ENCODE assay signal across 1 cellular context in the genomic region with DNA sequence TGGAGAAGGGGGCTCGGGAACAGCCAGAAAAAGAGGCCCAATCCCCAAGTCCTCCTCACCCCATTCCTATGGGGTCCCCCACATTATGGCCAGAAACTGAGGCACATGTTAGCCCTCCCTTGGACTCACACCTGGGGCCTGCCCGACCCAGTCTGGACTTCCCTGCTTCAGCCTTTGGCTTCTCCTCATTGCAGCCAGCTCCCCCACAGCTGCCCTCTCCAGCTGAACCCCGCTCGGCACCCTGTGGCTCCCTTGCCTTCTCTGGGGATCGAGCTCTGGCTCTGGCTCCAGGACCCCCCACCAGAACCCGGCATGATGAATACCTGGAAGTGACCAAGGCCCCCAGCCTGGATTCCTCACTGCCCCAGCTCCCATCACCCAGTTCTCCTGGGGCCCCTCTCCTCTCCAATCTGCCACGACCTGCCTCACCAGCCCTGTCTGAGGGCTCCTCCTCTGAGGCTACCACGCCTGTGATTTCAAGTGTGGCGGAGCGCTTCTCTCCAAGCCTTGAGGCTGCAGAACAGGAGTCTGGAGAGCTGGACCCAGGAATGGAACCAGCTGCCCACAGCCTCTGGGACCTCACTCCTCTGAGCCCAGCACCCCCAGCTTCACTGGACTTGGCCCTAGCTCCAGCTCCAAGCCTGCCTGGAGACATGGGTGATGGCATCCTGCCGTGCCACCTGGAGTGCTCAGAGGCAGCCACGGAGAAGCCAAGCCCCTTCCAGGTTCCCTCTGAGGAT.
TF ChIP-seq lines count a peak whose summit lies in the region.

No MANE protein-coding gene starts in this region.

TF ChIP-seq in K562, 482 proteins besides CTCF, POLR2A, EP300 and RAD21 (continued from another document):
- TF ChIP-seq, protein P1, sequence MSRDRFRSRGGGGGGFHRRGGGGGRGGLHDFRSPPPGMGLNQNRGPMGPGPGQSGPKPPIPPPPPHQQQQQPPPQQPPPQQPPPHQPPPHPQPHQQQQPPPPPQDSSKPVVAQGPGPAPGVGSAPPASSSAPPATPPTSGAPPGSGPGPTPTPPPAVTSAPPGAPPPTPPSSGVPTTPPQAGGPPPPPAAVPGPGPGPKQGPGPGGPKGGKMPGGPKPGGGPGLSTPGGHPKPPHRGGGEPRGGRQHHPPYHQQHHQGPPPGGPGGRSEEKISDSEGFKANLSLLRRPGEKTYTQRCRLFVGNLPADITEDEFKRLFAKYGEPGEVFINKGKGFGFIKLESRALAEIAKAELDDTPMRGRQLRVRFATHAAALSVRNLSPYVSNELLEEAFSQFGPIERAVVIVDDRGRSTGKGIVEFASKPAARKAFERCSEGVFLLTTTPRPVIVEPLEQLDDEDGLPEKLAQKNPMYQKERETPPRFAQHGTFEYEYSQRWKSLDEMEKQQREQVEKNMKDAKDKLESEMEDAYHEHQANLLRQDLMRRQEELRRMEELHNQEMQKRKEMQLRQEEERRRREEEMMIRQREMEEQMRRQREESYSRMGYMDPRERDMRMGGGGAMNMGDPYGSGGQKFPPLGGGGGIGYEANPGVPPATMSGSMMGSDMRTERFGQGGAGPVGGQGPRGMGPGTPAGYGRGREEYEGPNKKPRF (IDR thresholded peaks at IDR 0.05; ENCODE audit: low read depth, low read length) = no peak
- TF ChIP-seq POLR2AphosphoS2 (IDR thresholded peaks at IDR 0.05; ENCODE audit: low read length) (no peak), MYBL2 (IDR thresholded peaks at IDR 0.05; ENCODE audit: low read depth) (no peak), MYBL2 (CRISPR knock-in tag; IDR thresholded peaks at IDR 0.05; ENCODE audit: borderline replicate concordance) (no peak)
- TF ChIP-seq, protein P2, sequence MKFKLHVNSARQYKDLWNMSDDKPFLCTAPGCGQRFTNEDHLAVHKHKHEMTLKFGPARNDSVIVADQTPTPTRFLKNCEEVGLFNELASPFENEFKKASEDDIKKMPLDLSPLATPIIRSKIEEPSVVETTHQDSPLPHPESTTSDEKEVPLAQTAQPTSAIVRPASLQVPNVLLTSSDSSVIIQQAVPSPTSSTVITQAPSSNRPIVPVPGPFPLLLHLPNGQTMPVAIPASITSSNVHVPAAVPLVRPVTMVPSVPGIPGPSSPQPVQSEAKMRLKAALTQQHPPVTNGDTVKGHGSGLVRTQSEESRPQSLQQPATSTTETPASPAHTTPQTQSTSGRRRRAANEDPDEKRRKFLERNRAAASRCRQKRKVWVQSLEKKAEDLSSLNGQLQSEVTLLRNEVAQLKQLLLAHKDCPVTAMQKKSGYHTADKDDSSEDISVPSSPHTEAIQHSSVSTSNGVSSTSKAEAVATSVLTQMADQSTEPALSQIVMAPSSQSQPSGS (CRISPR knock-in tag; IDR thresholded peaks at IDR 0.05) = no peak
